Comparison of ENCODE assay signal across 13 cellular contexts in genomic region chr4:185716008-185716976, GRCh38.
DNase-seq lines count a peak whose midpoint lies in the region; ATAC-seq and TF ChIP-seq lines count a peak whose summit lies in the region.
"Had no signal": no experiment of that assay in that cellular context is flagged by ENCODE, and none has a peak within 500 bp of the region (broad histone marks: within the 10 kb centered on the region; RNA-seq: fewer than 3 reads in every experiment).

No MANE protein-coding gene starts in this region.

- 22 to 41% methylated on average over 18 of the region's 18 CpGs for WGBS in thyroid gland, 2 donors

- no peak for TF ChIP-seq CTCF in thyroid gland (IDR thresholded peaks at IDR 0.05)

- peak; percentile 13 for DNase-seq in DMS 273 (lab: John Stamatoyannopoulos, UW; ENCODE audit: unreplicated experiment)
- DNase-seq in DMS 273 treated with DMSO at 0.1 percent for 48 hours (lab: John Stamatoyannopoulos, UW), result no peak
- peak; percentile 13 for DNase-seq in SHP77 treated with DMSO at 0.1 percent for 48 hours (lab: John Stamatoyannopoulos, UW)
- DNase-seq in left colon, result no peak
- peak; percentile 91 to 93 for DNase-seq in thyroid gland
- no peak for DNase-seq in NCI-H146 (lab: John Stamatoyannopoulos, UW)
- DNase-seq: activated T-cell treated with anti-CD3 and anti-CD28 coated beads for 4 hours; endodermal cell; MM.1S; stimulated activated naive CD4-positive, alpha-beta T cell treated with Interleukin-2 at 50 U/mL for 16 hours had no signal

- peak overlapping the region; percentile 69 to 80 (median 69) for H3K27ac ChIP-seq in thyroid gland
- H3K27ac ChIP-seq: 22Rv1 had no signal

- peak; percentile 69 for ATAC-seq in left colon
- ATAC-seq in HG02642 (IDR thresholded peaks at IDR 0.05; ENCODE audit: poor library complexity, unreplicated experiment), result no peak
- ATAC-seq in GM21447 (IDR thresholded peaks at IDR 0.05; ENCODE audit: unreplicated experiment), result no peak

- no peaks in the 10 kb centered on the region for H3K27me3 ChIP-seq in thyroid gland

- H3K4me3 ChIP-seq in thyroid gland (replicated peaks in 1 of 3), result no peak overlapping the region

- no peak for TF ChIP-seq POLR2A in thyroid gland (IDR thresholded peaks at IDR 0.05)

- no peaks in the 10 kb centered on the region for H3K9me3 ChIP-seq in thyroid gland

- no peaks in the 10 kb centered on the region for H3K36me3 ChIP-seq in thyroid gland

- intact Hi-C loops in left colon (cut with DNase I, micrococcal nuclease), result no loop called here
- intact Hi-C loops in thyroid gland (cut with DNase I), result no loop called here

- H3K4me1 ChIP-seq in thyroid gland, result peaks cover 25 to 49% of the 10 kb centered on the region in 2 donors

Comparison
In these comparisons a context has a peak if more than half of its experiments do, and no peak if none do; other contexts are left out.
1. DNase-seq: peak in DMS 273 (single experiment), SHP77 treated with DMSO at 0.1 percent for 48 hours (single experiment) and thyroid gland (2 of 2); none in DMS 273 treated with DMSO at 0.1 percent for 48 hours (single experiment), left colon (0 of 2) and NCI-H146 (single experiment).